In the genomic region with DNA sequence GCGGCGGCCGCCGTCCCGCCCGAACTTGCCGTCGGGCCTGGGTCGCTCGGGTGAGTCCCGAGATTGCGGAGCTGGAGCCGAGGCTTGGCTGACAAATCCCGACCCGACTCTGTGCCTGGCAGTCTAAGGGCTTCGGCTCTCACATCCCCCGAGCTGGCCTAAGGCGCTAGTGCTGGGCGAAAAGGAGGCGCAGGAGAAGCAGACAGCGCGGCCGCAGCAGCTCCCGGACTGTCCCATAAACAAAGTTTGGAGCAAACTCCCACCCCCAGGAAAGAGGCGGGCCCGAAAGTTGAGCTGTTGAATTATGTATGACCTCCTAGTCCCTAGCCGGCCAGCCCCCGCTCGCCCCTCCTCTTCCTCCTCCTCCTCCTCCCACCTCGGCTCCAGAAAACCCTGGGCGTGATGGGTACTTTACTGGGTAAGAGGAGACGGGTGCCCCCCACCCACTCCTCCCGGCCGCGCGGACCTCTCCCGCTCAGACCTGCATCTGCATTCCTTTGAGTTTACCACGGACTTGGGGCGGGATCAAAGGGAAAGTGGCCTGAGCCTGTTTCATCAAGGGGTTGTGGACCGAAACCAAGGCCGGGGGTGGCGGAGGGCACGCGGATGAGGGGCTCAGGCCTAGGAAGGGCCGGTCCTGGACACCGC, we compare ENCODE assay signal across 8 cellular contexts. TPM values are rescaled to one million over a fixed set of nuclear protein-coding genes. Genes with fewer than 3 reads are reported as not detected.
A peak's percentile ranks its signal among the peaks of the same experiment; 100 is the strongest.
DNase-seq lines count a peak whose midpoint lies in the region; ATAC-seq and TF ChIP-seq lines count a peak whose summit lies in the region.

A gene (minus strand): TSS at position 230 of the 648 bp plus-strand sequence. CDS start 719 bp downstream, outside the sequence.

- H3K36me3 ChIP-seq in GM23338 (ENCODE audit: insufficient read depth): peaks cover 7% of the 10 kb centered on the region; the same call in 1 of the 2 replicates
- no peaks in the 10 kb centered on the region for H3K36me3 ChIP-seq in KMS-11 (ENCODE audit: insufficient read depth)
- H3K36me3 ChIP-seq in right lobe of liver: no peaks in the 10 kb centered on the region

- H3K9ac ChIP-seq in KMS-11: peak within 1 kb of the TSS; percentile 86

- DNase-seq in GM12865 (ENCODE audit: low read depth) (peak; percentile 90), GM23338 (ENCODE audit: low spot score) (peak; percentile 99), activated B cell treated with CpG ODN at 0.5 μM for 24 hours (peak; percentile 24), right lobe of liver (peak; percentile 96), NCI-H1417 treated with DMSO at 0.1 percent for 48 hours (lab: John Stamatoyannopoulos, UW) (no peak)
- peak in 1 of 3 experiments; percentile 6 for DNase-seq in effector memory CD8-positive, alpha-beta T cell
- peak; percentile 68 for DNase-seq in stimulated activated CD8-positive, alpha-beta memory T cell treated with anti-CD3 and anti-CD28 coated beads, Interleukin-4, amount 100 ng/mL, for 48 hours

- peaks cover 61% of the 10 kb centered on the region for H3K4me1 Mint-ChIP-seq in GM23338
- H3K4me1 Mint-ChIP-seq in activated B cell treated with CpG ODN at 0.5 μM for 24 hours: peaks cover 10% of the 10 kb centered on the region
- H3K4me1 Mint-ChIP-seq in effector memory CD8-positive, alpha-beta T cell (ENCODE audit: low read depth in 2 of 2): peaks cover 8 to 15% of the 10 kb centered on the region in 2 donors

- no peaks in the 10 kb centered on the region for H3K9me2 ChIP-seq in GM23338 (ENCODE audit: insufficient read depth)

- H3K27me3 Mint-ChIP-seq in GM23338 (ENCODE audit: insufficient read depth, low read depth, poor library complexity): peaks cover 26% of the 10 kb centered on the region
- peaks cover 27% of the 10 kb centered on the region for H3K27me3 Mint-ChIP-seq in activated B cell treated with CpG ODN at 0.5 μM for 24 hours
- H3K27me3 Mint-ChIP-seq in effector memory CD8-positive, alpha-beta T cell: peaks cover 40 to 62% of the 10 kb centered on the region in 2 donors

- intact Hi-C loops in activated B cell treated with CpG ODN at 0.5 μM for 24 hours (cut with micrococcal nuclease) (no loop called here), right lobe of liver (cut with DNase I) (no loop called here)

- H3K4me3 ChIP-seq in GM12865 (ENCODE audit: low read depth, low read length) (peak within 1 kb of the TSS; percentile 95), GM23338 (peak within 1 kb of the TSS; percentile 75), KMS-11 (IDR thresholded peaks at IDR 0.05; ENCODE audit: insufficient read depth, low read depth, low read length) (peak within 1 kb of the TSS; percentile 98), right lobe of liver (peak within 1 kb of the TSS; percentile 63 to 82 (median 65))

- 0 out of 2 replicates have a peak, but pooled peaks cover 3% of the 10 kb centered on the region for H3F3A ChIP-seq in GM23338 (replicated peaks; ENCODE audit: low read depth)

- TF ChIP-seq POLR2A in right lobe of liver (IDR thresholded peaks at IDR 0.05): peak; percentile 95

- H3K9me3 ChIP-seq in right lobe of liver: no peaks in the 10 kb centered on the region

- H3K27ac ChIP-seq in GM23338 (ENCODE audit: low read depth) (peak within 1 kb of the TSS; percentile 96), KMS-11 (peak within 1 kb of the TSS; percentile 37), right lobe of liver (peak within 1 kb of the TSS; percentile 96 to 99 (median 97))

- ATAC-seq in GM23338 (peak; percentile 75), activated B cell treated with CpG ODN at 0.5 μM for 24 hours (ENCODE audit: low read depth) (peak; percentile 63), right lobe of liver (peak; percentile 91 to 96 (median 92))
- ATAC-seq in effector memory CD8-positive, alpha-beta T cell (replicated peaks): peak; percentile 40

- peak within 1 kb of the TSS; percentile 88 for H3K4me3 Mint-ChIP-seq in GM23338
- H3K4me3 Mint-ChIP-seq in activated B cell treated with CpG ODN at 0.5 μM for 24 hours: peak within 1 kb of the TSS; percentile 88
- H3K4me3 Mint-ChIP-seq in effector memory CD8-positive, alpha-beta T cell: peak within 1 kb of the TSS; percentile 79 to 85

- H3K4me2 ChIP-seq in GM23338: peak within 1 kb of the TSS; percentile 80
- peak within 1 kb of the TSS; percentile 86 for H3K4me2 ChIP-seq in KMS-11

- POLR2A ChIA-PET in activated B cell treated with CpG ODN at 0.5 μM for 24 hours (lab: Charles Lee): interaction anchor here (1.7 kb wide), 1 partner anchor 94 kb away, joined by 5 read pairs; a partner anchor contains a TSS

- peaks cover 11% of the 10 kb centered on the region; the same call in 1 of the 2 replicates for H4K20me1 ChIP-seq in GM23338 (replicated peaks; ENCODE audit: insufficient read depth)
- no peaks in the 10 kb centered on the region for H4K20me1 ChIP-seq in KMS-11 (ENCODE audit: insufficient read depth)

- H3K36me3 Mint-ChIP-seq in GM23338 (ENCODE audit: low read depth) (peaks cover 29% of the 10 kb centered on the region), activated B cell treated with CpG ODN at 0.5 μM for 24 hours (ENCODE audit: low read depth) (no peaks in the 10 kb centered on the region)
- H3K36me3 Mint-ChIP-seq in effector memory CD8-positive, alpha-beta T cell (ENCODE audit: insufficient read depth): no peaks in the 10 kb centered on the region

- H3K4me1 ChIP-seq in GM23338 (ENCODE audit: insufficient read depth) (peaks cover 59% of the 10 kb centered on the region), KMS-11 (ENCODE audit: low read depth, poor library complexity, severe bottlenecking) (peaks cover 13% of the 10 kb centered on the region), right lobe of liver (peaks cover 0 to 4% (median 2%) of the 10 kb centered on the region in 4 donors)

- CTCF ChIA-PET in activated B cell treated with CpG ODN at 0.5 μM for 24 hours (lab: Charles Lee): interaction anchor here (1.4 kb wide), 1 partner anchor 150 kb away, joined by 3 read pairs; no protein-coding TSS in a partner anchor

- H2AFZ ChIP-seq in GM23338: 0 out of 2 replicates have a peak within 1 kb of the TSS, but pooled peaks have one; percentile 19
- H2AFZ ChIP-seq in KMS-11 (ENCODE audit: low read depth): peak within 1 kb of the TSS; percentile 98

- H3K79me2 ChIP-seq in GM23338 (replicated peaks; ENCODE audit: insufficient read depth) (peaks cover 44% of the 10 kb centered on the region), KMS-11 (ENCODE audit: insufficient read depth, low read depth) (no peaks in the 10 kb centered on the region)

- peak within 1 kb of the TSS; percentile 98 for H3K27ac Mint-ChIP-seq in GM23338
- H3K27ac Mint-ChIP-seq in activated B cell treated with CpG ODN at 0.5 μM for 24 hours: no peak within 1 kb of the TSS
- peak within 1 kb of the TSS in 1 of 2 donors; percentile 33 for H3K27ac Mint-ChIP-seq in effector memory CD8-positive, alpha-beta T cell

- 0% methylated on average over 12 of the region's 46 CpGs for WGBS in right lobe of liver (ENCODE audit: insufficient coverage, low coverage, low lambda C conversion rate, missing lambda C conversion rate)

- H3K9me3 Mint-ChIP-seq in GM23338: no peaks in the 10 kb centered on the region
- H3K9me3 Mint-ChIP-seq in activated B cell treated with CpG ODN at 0.5 μM for 24 hours: no peaks in the 10 kb centered on the region
- H3K9me3 Mint-ChIP-seq in effector memory CD8-positive, alpha-beta T cell: no peaks in the 10 kb centered on the region

- H3K27me3 ChIP-seq in GM23338 (ENCODE audit: insufficient read depth) (peaks cover 7% of the 10 kb centered on the region; the same call in 1 of the 2 replicates), KMS-11 (ENCODE audit: insufficient read depth, low read depth) (no peaks in the 10 kb centered on the region), right lobe of liver (no peaks in the 10 kb centered on the region)

- TF ChIP-seq CTCF in GM12865 (IDR thresholded peaks at IDR 0.05; ENCODE audit: insufficient read depth, low read depth, low read length, missing control alignments): no peak
- no peak for TF ChIP-seq CTCF in GM23338 (conservative IDR thresholded peaks at IDR 0.05; ENCODE audit: low read depth in 2 of 2)
- TF ChIP-seq CTCF in KMS-11 (conservative IDR thresholded peaks at IDR 0.05; ENCODE audit: low read depth, low read length): no peak
- no peak for TF ChIP-seq CTCF in activated B cell treated with CpG ODN at 0.5 μM for 24 hours (IDR thresholded peaks at IDR 0.05)
- no peak for TF ChIP-seq CTCF in right lobe of liver (IDR thresholded peaks at IDR 0.05)

TF ChIP-seq in GM23338, 12 proteins besides CTCF, POLR2A, EP300 and RAD21:
- TF ChIP-seq, protein P1, sequence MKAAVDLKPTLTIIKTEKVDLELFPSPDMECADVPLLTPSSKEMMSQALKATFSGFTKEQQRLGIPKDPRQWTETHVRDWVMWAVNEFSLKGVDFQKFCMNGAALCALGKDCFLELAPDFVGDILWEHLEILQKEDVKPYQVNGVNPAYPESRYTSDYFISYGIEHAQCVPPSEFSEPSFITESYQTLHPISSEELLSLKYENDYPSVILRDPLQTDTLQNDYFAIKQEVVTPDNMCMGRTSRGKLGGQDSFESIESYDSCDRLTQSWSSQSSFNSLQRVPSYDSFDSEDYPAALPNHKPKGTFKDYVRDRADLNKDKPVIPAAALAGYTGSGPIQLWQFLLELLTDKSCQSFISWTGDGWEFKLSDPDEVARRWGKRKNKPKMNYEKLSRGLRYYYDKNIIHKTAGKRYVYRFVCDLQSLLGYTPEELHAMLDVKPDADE (IDR thresholded peaks at IDR 0.05): 0 out of 2 replicates have a peak, but pooled peaks have one; percentile 49
- TF ChIP-seq EZH2 (IDR thresholded peaks at IDR 0.05; ENCODE audit: low read depth, unreplicated experiment): no peak
- peak; percentile 94 for TF ChIP-seq POLR2AphosphoS5 (IDR thresholded peaks at IDR 0.05; ENCODE audit: low read depth)

RNA-seq across cellular contexts. Expression of the gene that starts here (rescaled TPM):
- total RNA-seq in GM23338 (2014; rRNA removed; shearing (Covaris generic)): 26.2 and 31.1 TPM in 2 replicates
- polyA plus RNA-seq in GM23338 (2016; fragmentation: Nextera tagmentation; extraction: Ambion mirVana): 21.0 and 25.1 TPM in 2 replicates
- total RNA-seq in activated B cell treated with CpG ODN at 0.5 μM for 24 hours: 0.66 and 0.73 TPM in 2 replicates
- 10 to 100 TPM; 10.6 to 19.7 (median 15.3) TPM for total RNA-seq in right lobe of liver

Comparison
In these comparisons a context has a peak if more than half of its experiments do, and no peak if none do; other contexts are left out.
1. Peak in DNase-seq and ATAC-seq in activated B cell treated with CpG ODN at 0.5 μM for 24 hours; RNA of the gene not detected or under 1 TPM.
2. ATAC-seq: peak in every context shown above with its lines; median percentile 92 in right lobe of liver; 75 in GM23338; 63 in activated B cell treated with CpG ODN at 0.5 μM for 24 hours; 40 in effector memory CD8-positive, alpha-beta T cell.
3. H3K27ac ChIP-seq: peak in every context shown above with its lines; median percentile 97 in right lobe of liver; 96 in GM23338; 37 in KMS-11.